In the genomic region with DNA sequence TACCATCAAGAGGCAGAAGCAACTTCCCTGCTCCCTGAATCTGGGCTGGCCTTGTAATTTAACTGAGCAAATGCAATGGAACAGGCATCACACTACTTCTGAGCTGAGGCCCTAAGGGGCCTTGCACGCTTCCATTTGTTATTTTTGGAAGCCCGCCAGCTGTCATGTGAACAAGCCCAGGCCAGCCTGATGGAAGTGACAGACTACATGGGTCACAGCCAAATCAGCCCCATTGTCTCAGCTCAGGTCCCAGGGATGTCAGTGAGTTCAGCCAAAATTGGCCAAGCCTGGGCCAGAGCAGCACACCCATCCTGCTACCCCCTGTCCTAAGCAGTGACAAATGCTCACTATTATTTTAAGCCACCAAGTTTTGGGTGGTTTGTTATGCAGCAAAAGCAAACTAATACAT, we compare ENCODE assay signal across 11 cellular contexts.
DNase-seq lines count a peak whose midpoint lies in the region; ATAC-seq, FAIRE-seq and TF ChIP-seq lines count a peak whose summit lies in the region.
"Had no signal": no experiment of that assay in that cellular context is flagged by ENCODE, and none has a peak within 500 bp of the region (broad histone marks: within the 10 kb centered on the region; RNA-seq: fewer than 3 reads in every experiment).

No MANE protein-coding gene starts in this region.

- TF ChIP-seq RAD21 in HepG2 (CRISPR knock-in tag; IDR thresholded peaks at IDR 0.05), result no peak

- BruUV-seq in MCF 10A (replicated peaks; lab: Mats Ljungman, UMichigan) (no TSS peak), HepG2 (replicated peaks; lab: Mats Ljungman, UMichigan) (no TSS peak)

- TF ChIP-seq EP300 in HepG2 (IDR thresholded peaks at IDR 0.05; ENCODE audit: low read depth in 2 of 2, low read length in 2 of 2) (peak in 1 of 2 experiments; percentile 32; a peak in 1 of 4 replicates), HepG2 (CRISPR knock-in tag; IDR thresholded peaks at IDR 0.05; ENCODE audit: borderline replicate concordance) (no peak), ovary (IDR thresholded peaks at IDR 0.05) (no peak)

- H3K4me2 ChIP-seq in HepG2 (ENCODE audit: low read depth, low read length), result peak overlapping the region; percentile 24; the same call in 1 of the 2 replicates

- TF ChIP-seq POLR2A in HepG2 (IDR thresholded peaks at IDR 0.05; ENCODE audit: insufficient read depth in 1 of 2, low read depth in 2 of 2, low read length in 2 of 2) (no peak), ovary (IDR thresholded peaks at IDR 0.05) (no peak)

- ATAC-seq in HepG2, result peak; percentile 78

- 0% methylated on average over 1 of the region's 2 CpGs for WGBS in HepG2 (ENCODE audit: low lambda C conversion rate)
- WGBS in ovary, 3 donors, result 75 to 82% (median 77%) methylated on average over 2 of the region's 2 CpGs

- FAIRE-seq in HepG2 (lab: Jason Lieb, UNC), result peak; percentile 34

- intact Hi-C loops in MCF 10A (cut with micrococcal nuclease), result no loop called here
- intact Hi-C loops in HepG2 (cut with micrococcal nuclease; ENCODE audit: unreplicated experiment), result no loop called here
- intact Hi-C loops in ovary (cut with DNase I), result no loop called here

- H3K9me3 ChIP-seq in HepG2 (ENCODE audit: low read length) (no peaks in the 10 kb centered on the region), ovary (no peaks in the 10 kb centered on the region)
- H3K9me3 ChIP-seq: neutrophil had no signal

- TF ChIP-seq CTCF in MCF 10A (IDR thresholded peaks at IDR 0.05; ENCODE audit: unreplicated experiment), result no peak
- no peak for TF ChIP-seq CTCF in HepG2 (CRISPR knock-in tag; IDR thresholded peaks at IDR 0.05)
- no peak for TF ChIP-seq CTCF in ovary (IDR thresholded peaks at IDR 0.05)

- no peak overlapping the region for H3K9ac ChIP-seq in HepG2 (ENCODE audit: insufficient read depth, low read depth, low read length)

- H3K4me3 ChIP-seq in HepG2 (replicated peaks in 1 of 3; ENCODE audit: insufficient read depth in 1 of 3, low read depth in 2 of 3, low read length in 3 of 3) (no peak overlapping the region), ovary (no peak overlapping the region)

- DNase-seq in DMS153 treated with DMSO at 0.1 percent for 48 hours (lab: John Stamatoyannopoulos, UW; ENCODE audit: unreplicated experiment) (peak; percentile 25), NCI-H1694 treated with DMSO at 0.1 percent for 48 hours (lab: John Stamatoyannopoulos, UW) (peak; percentile 66), MCF 10A (ENCODE audit: unreplicated experiment) (peak; percentile 90), HepG2 (ENCODE audit: low spot score) (peak; percentile 78), NCI-H1048 (lab: John Stamatoyannopoulos, UW) (no peak), ovary (no peak), RKO (ENCODE audit: low spot score) (no peak)
- no peak for DNase-seq in stimulated activated CD4-positive, alpha-beta T cell treated with anti-CD3 and anti-CD28 coated beads, Interleukin-4, amount 100 ng/mL, for 24 hours
- DNase-seq: activated CD4-positive, CD25-positive, alpha-beta regulatory T cell; DND-41 had no signal

- in situ Hi-C loops in HepG2 (cut with HindIII; ENCODE audit: extremely low pct_ligation_motif_present, low pct_unique_long_range_greater_than_20kb), result no loop called here

- H3K4me1 Mint-ChIP-seq in MCF 10A (ENCODE audit: insufficient read depth, unreplicated experiment), result peaks cover 21% of the 10 kb centered on the region

- H3K27me3 Mint-ChIP-seq in MCF 10A (ENCODE audit: insufficient read depth, unreplicated experiment), result no peaks in the 10 kb centered on the region

- H2AFZ ChIP-seq in HepG2 (ENCODE audit: low read length), result no peak overlapping the region

- H3K36me3 ChIP-seq in HepG2 (replicated peaks in 1 of 2; ENCODE audit: control insufficient read depth in 1 of 2, insufficient read depth in 2 of 2, low read length in 2 of 2), result peaks cover 17 to 41% of the 10 kb centered on the region in 2 experiments
- H3K36me3 ChIP-seq in ovary, result no peaks in the 10 kb centered on the region

- H3K79me2 ChIP-seq in HepG2 (ENCODE audit: insufficient read depth, low read length), result no peaks in the 10 kb centered on the region

- peaks cover 26% of the 10 kb centered on the region for H3K4me1 ChIP-seq in HepG2 (ENCODE audit: insufficient read depth, low read length)
- peaks cover 2% of the 10 kb centered on the region for H3K4me1 ChIP-seq in ovary (ENCODE audit: insufficient read depth)

- H4K20me1 ChIP-seq in HepG2 (ENCODE audit: insufficient read depth, low read length), result no peaks in the 10 kb centered on the region

- H3K27ac ChIP-seq in HepG2 (ENCODE audit: extremely low read length, insufficient read depth, low read length) (no peak overlapping the region), ovary (no peak overlapping the region)
- H3K27ac ChIP-seq: neutrophil had no signal

- H3K9me3 Mint-ChIP-seq in MCF 10A (ENCODE audit: unreplicated experiment), result no peaks in the 10 kb centered on the region

- peak overlapping the region; percentile 73 for H3K27ac Mint-ChIP-seq in MCF 10A (ENCODE audit: low read depth, unreplicated experiment)

- POLR2A ChIA-PET in MCF 10A (lab: Yijun Ruan, JAX), result interaction anchor here (2.1 kb wide), 1 partner anchor 9 kb away, joined by 6 read pairs; no protein-coding TSS in a partner anchor
- POLR2A ChIA-PET in HepG2 (lab: Yijun Ruan, JAX), result interaction anchor here (0.8 to 2.6 kb wide), 4 partner anchors 12 to 245 kb away, joined by 3 to 36 read pairs (median 4); no protein-coding TSS in a partner anchor

- CTCF ChIA-PET in MCF 10A (lab: Yijun Ruan, JAX), result interaction anchor here (1.0 to 2.6 kb wide), 2 partner anchors 96 to 122 kb away, joined by 3 to 10 read pairs; a partner anchor contains a TSS
- CTCF ChIA-PET in HepG2 (lab: Yijun Ruan, JAX; ENCODE audit: low intra/inter-chr PET ratio, low total read pairs), result interaction anchor here (1.6 kb wide), 1 partner anchor 122 kb away, joined by 6 read pairs; a partner anchor contains a TSS

- H3K36me3 Mint-ChIP-seq in MCF 10A (ENCODE audit: insufficient read depth, unreplicated experiment), result peaks cover 39% of the 10 kb centered on the region

- no peak overlapping the region for H3K4me3 Mint-ChIP-seq in MCF 10A (ENCODE audit: unreplicated experiment)

- H3K27me3 ChIP-seq in HepG2 (ENCODE audit: control insufficient read depth in 1 of 2, insufficient read depth in 2 of 2, low read length in 2 of 2) (no peaks in the 10 kb centered on the region), ovary (no peaks in the 10 kb centered on the region)
- H3K27me3 ChIP-seq: neutrophil had no signal

TF ChIP-seq in HepG2, 621 proteins besides CTCF, POLR2A, EP300 and RAD21 (continues in another document):
- TF ChIP-seq ZMYM4 (CRISPR knock-in tag; IDR thresholded peaks at IDR 0.05) (0 out of 2 replicates have a peak, but pooled peaks have one; percentile 25), PHF21A (CRISPR knock-in tag; IDR thresholded peaks at IDR 0.05) (peak; percentile 18; the same call in 1 of the 2 replicates), FOSL2 (CRISPR knock-in tag; IDR thresholded peaks at IDR 0.05) (peak; percentile 40), SOX13 (IDR thresholded peaks at IDR 0.05) (0 out of 2 replicates have a peak, but pooled peaks have one; percentile 35), SOX13 (CRISPR knock-in tag; conservative IDR thresholded peaks at IDR 0.05 in 1 of 2, IDR thresholded peaks at IDR 0.05 in 1 of 2) (peak in 1 of 2 experiments; percentile 61; a peak in 2 of 4 replicates), BHLHE40 (IDR thresholded peaks at IDR 0.05; ENCODE audit: low read length) (peak; percentile 71), HMG20A (CRISPR knock-in tag; IDR thresholded peaks at IDR 0.05; ENCODE audit: borderline replicate concordance) (0 out of 2 replicates have a peak, but pooled peaks have one; percentile 20), ZFX (CRISPR knock-in tag; IDR thresholded peaks at IDR 0.05; ENCODE audit: low read depth) (peak; percentile 42; the same call in 1 of the 2 replicates), ARID2 (CRISPR knock-in tag; IDR thresholded peaks at IDR 0.05; ENCODE audit: borderline replicate concordance) (no peak), TGIF2 (CRISPR knock-in tag; IDR thresholded peaks at IDR 0.05) (0 out of 2 replicates have a peak, but pooled peaks have one; percentile 28), FOXA3 (CRISPR knock-in tag; IDR thresholded peaks at IDR 0.05) (peak; percentile 15; the same call in 1 of the 2 replicates), ZNF550 (CRISPR knock-in tag; IDR thresholded peaks at IDR 0.05; ENCODE audit: borderline replicate concordance) (no peak), HDAC2 (CRISPR knock-in tag; IDR thresholded peaks at IDR 0.05) (0 out of 2 replicates have a peak, but pooled peaks have one; percentile 22), SOX5 (CRISPR knock-in tag; IDR thresholded peaks at IDR 0.05; ENCODE audit: borderline replicate concordance) (peak; percentile 55; the same call in 1 of the 2 replicates), RCOR2 (CRISPR knock-in tag; IDR thresholded peaks at IDR 0.05) (0 out of 2 replicates have a peak, but pooled peaks have one; percentile 17), SOX6 (IDR thresholded peaks at IDR 0.05) (no peak), SOX6 (CRISPR knock-in tag; IDR thresholded peaks at IDR 0.05) (peak; percentile 53; the same call in 1 of the 2 replicates), FOXC1 (CRISPR knock-in tag; IDR thresholded peaks at IDR 0.05; ENCODE audit: borderline replicate concordance) (0 out of 2 replicates have a peak, but pooled peaks have one; percentile 14), SAP130 (CRISPR knock-in tag; IDR thresholded peaks at IDR 0.05; ENCODE audit: low read depth) (peak; percentile 46), HHEX (CRISPR knock-in tag; IDR thresholded peaks at IDR 0.05) (0 out of 2 replicates have a peak, but pooled peaks have one; percentile 14), MXI1 (IDR thresholded peaks at IDR 0.05; ENCODE audit: borderline replicate concordance, low read depth, low read length) (0 out of 3 replicates have a peak, but pooled peaks have one; percentile 27), MEF2D (CRISPR knock-in tag; IDR thresholded peaks at IDR 0.05) (no peak), RBAK (CRISPR knock-in tag; IDR thresholded peaks at IDR 0.05) (peak; percentile 91)
- TF ChIP-seq, protein P1, sequence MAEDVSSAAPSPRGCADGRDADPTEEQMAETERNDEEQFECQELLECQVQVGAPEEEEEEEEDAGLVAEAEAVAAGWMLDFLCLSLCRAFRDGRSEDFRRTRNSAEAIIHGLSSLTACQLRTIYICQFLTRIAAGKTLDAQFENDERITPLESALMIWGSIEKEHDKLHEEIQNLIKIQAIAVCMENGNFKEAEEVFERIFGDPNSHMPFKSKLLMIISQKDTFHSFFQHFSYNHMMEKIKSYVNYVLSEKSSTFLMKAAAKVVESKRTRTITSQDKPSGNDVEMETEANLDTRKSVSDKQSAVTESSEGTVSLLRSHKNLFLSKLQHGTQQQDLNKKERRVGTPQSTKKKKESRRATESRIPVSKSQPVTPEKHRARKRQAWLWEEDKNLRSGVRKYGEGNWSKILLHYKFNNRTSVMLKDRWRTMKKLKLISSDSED (CRISPR knock-in tag; IDR thresholded peaks at IDR 0.05), result no peak

Comparison
In these comparisons a context has a peak if more than half of its experiments do, and no peak if none do; other contexts are left out.
1. DNase-seq: peak in DMS153 treated with DMSO at 0.1 percent for 48 hours (single experiment), NCI-H1694 treated with DMSO at 0.1 percent for 48 hours (single experiment), MCF 10A (single experiment) and HepG2 (single experiment); none in NCI-H1048 (single experiment), ovary (0 of 5), RKO (single experiment) and stimulated activated CD4-positive, alpha-beta T cell treated with anti-CD3 and anti-CD28 coated beads, Interleukin-4, amount 100 ng/mL, for 24 hours (single experiment).